In genomic region chr7:158228131-158228530, GRCh38 we compare ENCODE assay signal across 27 cellular contexts.
"Had no signal": no experiment of that assay in that cellular context is flagged by ENCODE, and none has a peak within 500 bp of the region (broad histone marks: within the 10 kb centered on the region; RNA-seq: fewer than 3 reads in every experiment).

No MANE protein-coding gene starts in this region.

- FAIRE-seq: astrocyte, kidney, TTC549 had no signal

- H3K79me2 ChIP-seq: hepatocyte had no signal

- H2AFZ ChIP-seq: hepatocyte had no signal

- H3K27me3 ChIP-seq: brain microvascular endothelial cell, dorsolateral prefrontal cortex, gastrocnemius medialis, hepatocyte, right atrium auricular region, suprapubic skin, tibial artery had no signal

- DNase-seq: activated CD4-positive, alpha-beta memory T cell treated with anti-CD3 and anti-CD28 coated beads for 36 hours; activated CD4-positive, alpha-beta T cell treated with anti-CD3 and anti-CD28 coated beads, Interleukin-2, amount 10 ng/mL, durations not matched to agents 24 days and 14 days; activated CD4-positive, CD25-positive, alpha-beta regulatory T cell treated with anti-CD3 and anti-CD28 coated beads, Interleukin-2, amount 50 U/mL, for 72 hours; activated CD8-positive, alpha-beta memory T cell treated with anti-CD3 and anti-CD28 coated beads, Interleukin-2, amount 50 U/mL, for 4 hours; activated gamma-delta T cell treated with Interleukin-2 at 50 U/mL for 16 hours; activated naive CD4-positive, alpha-beta T cell treated with anti-CD3 and anti-CD28 coated beads, Interleukin-2, amount 50 U/mL, for 16 hours; activated T-cell treated with anti-CD3 and anti-CD28 coated beads, Interleukin-2, amount 50 U/mL, for 1 hour; amniotic stem cell; brain microvascular endothelial cell; dorsolateral prefrontal cortex; effector memory CD4-positive, alpha-beta T cell; erythroblast; gastrocnemius medialis; kidney; midbrain; naive thymus-derived CD4-positive, alpha-beta T cell; stimulated activated CD4-positive, alpha-beta T cell treated with anti-CD3 and anti-CD28 coated beads, Interleukin-15, amount 100 ng/mL, for 24 hours; stimulated activated CD4-positive, alpha-beta T cell treated with anti-CD3 and anti-CD28 coated beads, Interleukin-2, amount 100 ng/mL, for 24 hours; stimulated activated naive B cell treated with anti-CD40 and anti-IgM and Interleukin-4, amounts not matched to agents 10 μg/mL and 1 μg/mL and 100 μg/mL, for 72 hours; tibial artery had no signal

- H3K4me2 ChIP-seq: hepatocyte had no signal

- H3K4me3 ChIP-seq: coronary artery, dorsolateral prefrontal cortex, gastrocnemius medialis, hepatocyte, right atrium auricular region, suprapubic skin, tibial artery had no signal

- H3K36me3 ChIP-seq: brain microvascular endothelial cell, gastrocnemius medialis, right atrium auricular region, suprapubic skin, tibial artery had no signal

- H3K9me3 ChIP-seq: gastrocnemius medialis had no signal

- H3K27ac ChIP-seq: brain microvascular endothelial cell, coronary artery, dorsolateral prefrontal cortex, gastrocnemius medialis, hepatocyte, right atrium auricular region, suprapubic skin, tibial artery had no signal

- ATAC-seq: activated T-helper 17 cell treated with anti-CD3 and anti-CD28 coated beads, Interleukin-2, amount 50 U/mL, for 72 hours; gastrocnemius medialis; naive thymus-derived CD4-positive, alpha-beta T cell; stimulated activated naive B cell treated with anti-CD40 and anti-IgM and Interleukin-4, amounts not matched to agents 10 μg/mL and 1 μg/mL and 100 μg/mL, for 72 hours had no signal

- H3K4me1 ChIP-seq: gastrocnemius medialis, right atrium auricular region, suprapubic skin, tibial artery had no signal
